1 cellular context compared by ENCODE assay signal in the genomic region with DNA sequence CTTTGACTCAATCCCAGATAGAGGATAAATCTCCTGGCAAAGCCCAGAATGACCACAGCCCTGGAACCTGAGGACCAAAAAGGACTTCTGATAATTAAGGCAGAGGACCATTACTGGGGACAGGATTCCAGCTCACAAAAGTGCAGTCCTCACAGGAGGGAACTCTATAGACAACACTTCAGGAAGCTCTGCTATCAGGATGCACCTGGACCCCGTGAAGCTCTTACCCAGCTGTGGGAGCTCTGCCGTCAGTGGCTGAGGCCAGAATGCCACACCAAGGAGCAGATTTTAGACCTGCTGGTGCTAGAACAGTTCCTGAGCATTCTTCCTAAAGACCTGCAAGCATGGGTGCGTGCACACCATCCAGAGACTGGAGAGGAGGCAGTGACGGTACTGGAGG.
TF ChIP-seq lines count a peak whose summit lies in the region.

No MANE protein-coding gene starts in this region.

TF ChIP-seq in HepG2, 621 proteins besides CTCF, POLR2A, EP300 and RAD21:
- TF ChIP-seq, protein P1, sequence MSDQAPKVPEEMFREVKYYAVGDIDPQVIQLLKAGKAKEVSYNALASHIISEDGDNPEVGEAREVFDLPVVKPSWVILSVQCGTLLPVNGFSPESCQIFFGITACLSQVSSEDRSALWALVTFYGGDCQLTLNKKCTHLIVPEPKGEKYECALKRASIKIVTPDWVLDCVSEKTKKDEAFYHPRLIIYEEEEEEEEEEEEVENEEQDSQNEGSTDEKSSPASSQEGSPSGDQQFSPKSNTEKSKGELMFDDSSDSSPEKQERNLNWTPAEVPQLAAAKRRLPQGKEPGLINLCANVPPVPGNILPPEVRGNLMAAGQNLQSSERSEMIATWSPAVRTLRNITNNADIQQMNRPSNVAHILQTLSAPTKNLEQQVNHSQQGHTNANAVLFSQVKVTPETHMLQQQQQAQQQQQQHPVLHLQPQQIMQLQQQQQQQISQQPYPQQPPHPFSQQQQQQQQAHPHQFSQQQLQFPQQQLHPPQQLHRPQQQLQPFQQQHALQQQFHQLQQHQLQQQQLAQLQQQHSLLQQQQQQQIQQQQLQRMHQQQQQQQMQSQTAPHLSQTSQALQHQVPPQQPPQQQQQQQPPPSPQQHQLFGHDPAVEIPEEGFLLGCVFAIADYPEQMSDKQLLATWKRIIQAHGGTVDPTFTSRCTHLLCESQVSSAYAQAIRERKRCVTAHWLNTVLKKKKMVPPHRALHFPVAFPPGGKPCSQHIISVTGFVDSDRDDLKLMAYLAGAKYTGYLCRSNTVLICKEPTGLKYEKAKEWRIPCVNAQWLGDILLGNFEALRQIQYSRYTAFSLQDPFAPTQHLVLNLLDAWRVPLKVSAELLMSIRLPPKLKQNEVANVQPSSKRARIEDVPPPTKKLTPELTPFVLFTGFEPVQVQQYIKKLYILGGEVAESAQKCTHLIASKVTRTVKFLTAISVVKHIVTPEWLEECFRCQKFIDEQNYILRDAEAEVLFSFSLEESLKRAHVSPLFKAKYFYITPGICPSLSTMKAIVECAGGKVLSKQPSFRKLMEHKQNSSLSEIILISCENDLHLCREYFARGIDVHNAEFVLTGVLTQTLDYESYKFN (CRISPR knock-in tag; conservative IDR thresholded peaks at IDR 0.05), result no peak
- TF ChIP-seq, protein P2, sequence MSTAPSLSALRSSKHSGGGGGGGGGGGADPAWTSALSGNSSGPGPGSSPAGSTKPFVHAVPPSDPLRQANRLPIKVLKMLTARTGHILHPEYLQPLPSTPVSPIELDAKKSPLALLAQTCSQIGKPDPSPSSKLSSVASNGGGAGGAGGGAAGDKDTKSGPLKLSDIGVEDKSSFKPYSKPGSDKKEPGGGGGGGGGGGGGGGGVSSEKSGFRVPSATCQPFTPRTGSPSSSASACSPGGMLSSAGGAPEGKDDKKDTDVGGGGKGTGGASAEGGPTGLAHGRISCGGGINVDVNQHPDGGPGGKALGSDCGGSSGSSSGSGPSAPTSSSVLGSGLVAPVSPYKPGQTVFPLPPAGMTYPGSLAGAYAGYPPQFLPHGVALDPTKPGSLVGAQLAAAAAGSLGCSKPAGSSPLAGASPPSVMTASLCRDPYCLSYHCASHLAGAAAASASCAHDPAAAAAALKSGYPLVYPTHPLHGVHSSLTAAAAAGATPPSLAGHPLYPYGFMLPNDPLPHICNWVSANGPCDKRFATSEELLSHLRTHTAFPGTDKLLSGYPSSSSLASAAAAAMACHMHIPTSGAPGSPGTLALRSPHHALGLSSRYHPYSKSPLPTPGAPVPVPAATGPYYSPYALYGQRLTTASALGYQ (CRISPR knock-in tag; IDR thresholded peaks at IDR 0.05), result no peak
- TF ChIP-seq SNRNP70 (IDR thresholded peaks at IDR 0.05; ENCODE audit: low read depth, low read length) (no peak), CEBPG (CRISPR knock-in tag; IDR thresholded peaks at IDR 0.05) (no peak), FOSL1 (CRISPR knock-in tag; IDR thresholded peaks at IDR 0.05; ENCODE audit: borderline replicate concordance) (no peak), ZNF772 (CRISPR knock-in tag; IDR thresholded peaks at IDR 0.05) (no peak), FOSL2 (CRISPR knock-in tag; IDR thresholded peaks at IDR 0.05) (no peak), ZMYM3 (CRISPR knock-in tag; IDR thresholded peaks at IDR 0.05) (no peak)
- TF ChIP-seq, protein P3, sequence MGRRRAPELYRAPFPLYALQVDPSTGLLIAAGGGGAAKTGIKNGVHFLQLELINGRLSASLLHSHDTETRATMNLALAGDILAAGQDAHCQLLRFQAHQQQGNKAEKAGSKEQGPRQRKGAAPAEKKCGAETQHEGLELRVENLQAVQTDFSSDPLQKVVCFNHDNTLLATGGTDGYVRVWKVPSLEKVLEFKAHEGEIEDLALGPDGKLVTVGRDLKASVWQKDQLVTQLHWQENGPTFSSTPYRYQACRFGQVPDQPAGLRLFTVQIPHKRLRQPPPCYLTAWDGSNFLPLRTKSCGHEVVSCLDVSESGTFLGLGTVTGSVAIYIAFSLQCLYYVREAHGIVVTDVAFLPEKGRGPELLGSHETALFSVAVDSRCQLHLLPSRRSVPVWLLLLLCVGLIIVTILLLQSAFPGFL (CRISPR knock-in tag; IDR thresholded peaks at IDR 0.05), result no peak
